1 cellular context compared by ENCODE assay signal in genomic region chr5:10468256-10468655, GRCh38.
TF ChIP-seq lines count a peak whose summit lies in the region.

No MANE protein-coding gene starts in this region.

TF ChIP-seq in IMR-90, 13 proteins besides CTCF, POLR2A, EP300 and RAD21 (continued from another document):
- TF ChIP-seq ELK1 (IDR thresholded peaks at IDR 0.05; ENCODE audit: borderline replicate concordance, low read depth, low read length), result no peak
